In the genomic region with DNA sequence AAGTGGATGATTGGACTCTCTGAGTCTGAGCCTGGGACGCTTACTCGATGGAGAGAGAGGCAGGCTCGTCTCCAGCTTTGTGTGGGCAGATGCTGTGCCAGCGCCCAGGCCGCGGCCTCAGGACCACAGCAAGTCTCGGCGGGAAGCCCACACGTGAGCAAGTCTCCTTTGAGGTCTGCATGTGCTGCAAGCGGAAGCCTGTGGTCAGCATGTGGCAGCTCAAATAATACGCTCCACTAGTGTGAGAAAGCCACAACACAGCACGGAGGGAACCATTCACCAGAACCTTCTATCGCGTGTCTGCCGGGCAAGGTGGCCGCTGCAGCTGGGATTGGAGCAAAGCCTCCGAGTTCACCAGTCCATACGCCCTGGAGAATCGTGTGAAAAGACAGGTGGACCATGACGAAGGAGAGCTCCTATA, we compare ENCODE assay signal across 9 cellular contexts.
A peak's percentile ranks its signal among the peaks of the same experiment; 100 is the strongest.
DNase-seq lines count a peak whose midpoint lies in the region; ATAC-seq and TF ChIP-seq lines count a peak whose summit lies in the region.
"Had no signal": no experiment of that assay in that cellular context is flagged by ENCODE, and none has a peak within 500 bp of the region (broad histone marks: within the 10 kb centered on the region; RNA-seq: fewer than 3 reads in every experiment).

No MANE protein-coding gene starts in this region.

- WGBS in spleen, 5 donors: 52 to 66% (median 64%) methylated on average over 19 to 20 of the region's 20 CpGs

- no peak for TF ChIP-seq CTCF in spleen (IDR thresholded peaks at IDR 0.05 in 8 of 11, conservative IDR thresholded peaks at IDR 0.05 in 3 of 11)

- intact Hi-C loops in spleen (cut with DNase I; ENCODE audit: low total_unique reads): no loop called here

- no peak overlapping the region for H3K4me3 ChIP-seq in BLaER1 treated with 17β-estradiol and CSF1 and Interleukin-3, amounts not matched to agents 10 nM and 100 nM
- H3K4me3 ChIP-seq in Jurkat, Clone E6-1 (ENCODE audit: low read length): no peak overlapping the region
- H3K4me3 ChIP-seq in spleen: no peak overlapping the region
- H3K4me3 ChIP-seq: right lobe of liver had no signal

- peak; percentile 93 for ATAC-seq in GM21423 (IDR thresholded peaks at IDR 0.05; ENCODE audit: unreplicated experiment)

- TF ChIP-seq POLR2A in spleen (IDR thresholded peaks at IDR 0.05): no peak

- no peak overlapping the region for H3K27ac ChIP-seq in BLaER1 treated with 17β-estradiol and CSF1 and Interleukin-3, amounts not matched to agents 10 nM and 100 nM
- no peak overlapping the region for H3K27ac ChIP-seq in spleen
- H3K27ac ChIP-seq: right lobe of liver had no signal

- H3K36me3 ChIP-seq in BLaER1 treated with 17β-estradiol and CSF1 and Interleukin-3, amounts not matched to agents 10 nM and 100 nM: 0 out of 22 replicates have a peak, but pooled peaks cover 0 to 4% (median 0%) of the 10 kb centered on the region in 11 experiments
- H3K36me3 ChIP-seq in spleen: no peaks in the 10 kb centered on the region
- H3K36me3 ChIP-seq: right lobe of liver had no signal

- DNase-seq in Jurkat, Clone E6-1 (ENCODE audit: low read depth, low spot score): peak; percentile 85
- DNase-seq in activated T-cell treated with anti-CD3 and anti-CD28 coated beads for 4 hours: peak; percentile 9
- peak; percentile 83 for DNase-seq in spleen
- DNase-seq in OCI-M1 (lab: John Stamatoyannopoulos, UW): no peak
- no peak for DNase-seq in SHP77 (lab: John Stamatoyannopoulos, UW)
- no peak for DNase-seq in NCI-H1417 (lab: John Stamatoyannopoulos, UW)
- DNase-seq: right lobe of liver had no signal

- peak overlapping the region; percentile 27 to 76 (median 62) for H3K4me2 ChIP-seq in BLaER1 treated with 17β-estradiol and CSF1 and Interleukin-3, amounts not matched to agents 10 nM and 100 nM

- H3K9me3 ChIP-seq in BLaER1 treated with 17β-estradiol and CSF1 and Interleukin-3, amounts not matched to agents 10 nM and 100 nM (replicated peaks in 1 of 11): peaks cover 18 to 41% (median 23%) of the 10 kb centered on the region in 11 experiments
- H3K9me3 ChIP-seq in spleen: peaks cover 0 to 13% (median 8%) of the 10 kb centered on the region in 8 donors
- H3K9me3 ChIP-seq: right lobe of liver had no signal

- peaks cover 12 to 22% (median 17%) of the 10 kb centered on the region in 10 experiments for H3K4me1 ChIP-seq in BLaER1 treated with 17β-estradiol and CSF1 and Interleukin-3, amounts not matched to agents 10 nM and 100 nM
- H3K4me1 ChIP-seq in spleen: peaks cover 0 to 14% (median 4%) of the 10 kb centered on the region in 6 donors

- no peak overlapping the region for H3K9ac ChIP-seq in BLaER1 treated with 17β-estradiol and CSF1 and Interleukin-3, amounts not matched to agents 10 nM and 100 nM

- H4K20me1 ChIP-seq in BLaER1 treated with 17β-estradiol and CSF1 and Interleukin-3, amounts not matched to agents 10 nM and 100 nM: peaks cover 0 to 47% (median 31%) of the 10 kb centered on the region in 11 experiments; a peak in 19 of 22 replicates

- peaks cover 90 to 100% (median 99%) of the 10 kb centered on the region in 11 experiments for H3K27me3 ChIP-seq in BLaER1 treated with 17β-estradiol and CSF1 and Interleukin-3, amounts not matched to agents 10 nM and 100 nM
- H3K27me3 ChIP-seq in spleen (replicated peaks in 1 of 7): peaks cover 0 to 86% (median 5%) of the 10 kb centered on the region in 7 donors
- H3K27me3 ChIP-seq: right lobe of liver had no signal

Comparison
In these comparisons a context has a peak if more than half of its experiments do, and no peak if none do; other contexts are left out.
1. DNase-seq: peak in Jurkat, Clone E6-1 (single experiment), activated T-cell treated with anti-CD3 and anti-CD28 coated beads for 4 hours (single experiment) and spleen (single experiment); none in OCI-M1 (single experiment), SHP77 (0 of 2) and NCI-H1417 (0 of 3).